ENCODE assay signal across 21 cellular contexts in genomic region chr12:28824193-28824846, GRCh38.
"Had no signal": no experiment of that assay in that cellular context is flagged by ENCODE, and none has a peak within 500 bp of the region (broad histone marks: within the 10 kb centered on the region; RNA-seq: fewer than 3 reads in every experiment).

No MANE protein-coding gene starts in this region.

- H3K4me2 ChIP-seq: SK-N-SH had no signal

- H3K27ac ChIP-seq: brain microvascular endothelial cell, cardiac muscle cell, SJCRH30, WERI-Rb-1 had no signal

- H3K9me3 ChIP-seq: SJCRH30, SK-N-SH had no signal

- H3K36me3 ChIP-seq: brain microvascular endothelial cell, cardiac muscle cell, SJCRH30, WERI-Rb-1 had no signal

- H3K9ac ChIP-seq: SK-N-SH had no signal

- H3K4me1 ChIP-seq: SJCRH30 had no signal

- H3K4me3 ChIP-seq: cardiac muscle cell, SJCRH30 had no signal

- ATAC-seq: activated CD4-positive, alpha-beta T cell treated with anti-CD3 and anti-CD28 coated beads for 36 hours; activated CD8-positive, alpha-beta T cell treated with anti-CD3 and anti-CD28 coated beads for 36 hours; activated T-cell treated with anti-CD3 and anti-CD28 coated beads, Interleukin-2, amount 50 U/mL, for 72 hours had no signal

- DNase-seq: activated CD4-positive, alpha-beta T cell treated with anti-CD3 and anti-CD28 coated beads for 36 hours; activated CD8-positive, alpha-beta memory T cell treated with anti-CD3 and anti-CD28 coated beads, Interleukin-2, amount 50 U/mL, for 4 hours; activated CD8-positive, alpha-beta T cell treated with anti-CD3 and anti-CD28 coated beads for 36 hours; activated gamma-delta T cell treated with Interleukin-2 at 50 U/mL for 16 hours; activated naive CD4-positive, alpha-beta T cell treated with anti-CD3 and anti-CD28 coated beads, Interleukin-2, amount 10 ng/mL, durations not matched to agents 7 days and 5 days; activated naive CD8-positive, alpha-beta T cell treated with anti-CD3 and anti-CD28 coated beads for 36 hours; activated T-cell treated with anti-CD3 and anti-CD28 coated beads, Interleukin-2, amount 50 U/mL, for 72 hours; brain microvascular endothelial cell; Karpas-422; MM.1S; NCI-H1105; NCI-H1436; NCI-H187; NCI-H2081; NCI-H446; NCI-H524; SJCRH30; SK-N-SH; T-helper 1 cell; WERI-Rb-1 had no signal

- H3K27me3 ChIP-seq: brain microvascular endothelial cell, cardiac muscle cell, SJCRH30 had no signal
